Comparison of ENCODE assay signal across 24 cellular contexts in the genomic region with DNA sequence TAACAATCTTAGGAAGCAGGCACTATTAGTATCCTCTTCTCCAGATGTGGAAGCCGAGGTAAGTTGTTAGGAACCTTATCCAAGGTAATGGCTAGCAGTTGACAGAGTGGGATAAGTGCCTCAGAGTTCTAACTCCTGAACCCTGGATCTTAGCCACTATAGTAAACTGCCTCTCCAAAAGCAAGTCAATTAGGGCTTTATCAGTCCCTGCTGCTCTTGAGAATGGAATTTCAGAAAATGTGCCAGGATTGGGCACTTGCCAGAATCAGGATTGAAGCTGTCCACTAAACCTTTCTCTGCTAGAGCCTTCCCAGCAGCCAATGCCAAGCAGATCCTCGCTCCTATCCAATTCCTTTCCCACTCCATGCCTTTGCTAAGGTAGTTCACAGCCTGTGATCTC.
"Had no signal": no experiment of that assay in that cellular context is flagged by ENCODE, and none has a peak within 500 bp of the region (broad histone marks: within the 10 kb centered on the region; RNA-seq: fewer than 3 reads in every experiment).

No MANE protein-coding gene starts in this region.

- H3K4me3 ChIP-seq: coronary artery, right lobe of liver, transverse colon, vagina had no signal

- H3K36me3 ChIP-seq: right lobe of liver, transverse colon, vagina, WERI-Rb-1 had no signal

- H3K27me3 ChIP-seq: foreskin keratinocyte, right lobe of liver, transverse colon, vagina had no signal

- H3K27ac ChIP-seq: coronary artery, foreskin keratinocyte, parathyroid adenoma, right lobe of liver, transverse colon, vagina, WERI-Rb-1 had no signal

- ATAC-seq: activated CD8-positive, alpha-beta memory T cell treated with anti-CD3 and anti-CD28 coated beads, Interleukin-2, amount 10 ng/mL, durations not matched to agents 7 days and 5 days; activated CD8-positive, alpha-beta T cell treated with anti-CD3 and anti-CD28 coated beads for 36 hours; foreskin keratinocyte; right lobe of liver; stimulated activated effector memory CD8-positive, alpha-beta T cell treated with anti-CD3 and anti-CD28 coated beads, Interleukin-12 subunit alpha, Interleukin-12 subunit beta, amount 100 ng/mL, for 72 hours; stimulated activated naive CD8-positive, alpha-beta T cell treated with anti-CD3 and anti-CD28 coated beads, Interleukin-15, amount 100 ng/mL, for 72 hours had no signal

- H3K4me1 ChIP-seq: foreskin keratinocyte, parathyroid adenoma, right lobe of liver, transverse colon, vagina had no signal

- DNase-seq: activated CD4-positive, alpha-beta T cell treated with anti-CD3 and anti-CD28 coated beads, Interleukin-2, amount 10 ng/mL, durations not matched to agents 7 days and 5 days; activated CD4-positive, CD25-positive, alpha-beta regulatory T cell treated with anti-CD3 and anti-CD28 coated beads, Interleukin-2, amount 50 U/mL, for 72 hours; activated CD8-positive, alpha-beta memory T cell treated with anti-CD3 and anti-CD28 coated beads, Interleukin-2, amount 10 ng/mL, durations not matched to agents 7 days and 5 days; activated CD8-positive, alpha-beta T cell treated with anti-CD3 and anti-CD28 coated beads for 36 hours; activated gamma-delta T cell treated with Interleukin-2 at 50 U/mL for 16 hours; anterior cingulate cortex; endodermal cell; foreskin keratinocyte; hippocampal formation; kidney glomerular epithelial cell; mesendoderm; naive B cell; nucleus accumbens; right lobe of liver; small intestine; stimulated activated CD4-positive, alpha-beta T cell treated with anti-CD3 and anti-CD28 coated beads, Interleukin-2, amount 100 ng/mL, for 24 hours; stimulated activated naive CD8-positive, alpha-beta T cell treated with anti-CD3 and anti-CD28 coated beads, Interleukin-15, amount 100 ng/mL, for 72 hours; T-helper 1 cell; transverse colon; WERI-Rb-1 had no signal

- H3K9me3 ChIP-seq: right lobe of liver, transverse colon, vagina had no signal
